20 cellular contexts compared by ENCODE assay signal in genomic region chr2:106165556-106165955, GRCh38. TPM values are rescaled to one million over a fixed set of nuclear protein-coding genes. Genes with fewer than 3 reads are reported as not detected.
A peak's percentile ranks its signal among the peaks of the same experiment; 100 is the strongest.
DNase-seq lines count a peak whose midpoint lies in the region; ATAC-seq and TF ChIP-seq lines count a peak whose summit lies in the region.
"Had no signal": no experiment of that assay in that cellular context is flagged by ENCODE, and none has a peak within 500 bp of the region (broad histone marks: within the 10 kb centered on the region; RNA-seq: fewer than 3 reads in every experiment).

No MANE protein-coding gene starts in this region.

- H3K27ac Mint-ChIP-seq in activated naive CD8-positive, alpha-beta T cell, result peak overlapping the region; percentile 80
- H3K27ac Mint-ChIP-seq in activated naive CD8-positive, alpha-beta T cell treated with anti-CD3 and anti-CD28 coated beads, Interleukin-2, amount 50 U/mL, for 24 hours, result no peak overlapping the region
- H3K27ac Mint-ChIP-seq in T-cell (peak overlapping the region; percentile 99 to 100), glutamatergic neuron (ENCODE audit: unreplicated experiment) (no peak overlapping the region)
- H3K27ac Mint-ChIP-seq: endodermal cell had no signal

- H3K4me3 Mint-ChIP-seq in activated naive CD8-positive, alpha-beta T cell, result no peak overlapping the region
- no peak overlapping the region for H3K4me3 Mint-ChIP-seq in activated naive CD8-positive, alpha-beta T cell treated with anti-CD3 and anti-CD28 coated beads, Interleukin-2, amount 50 U/mL, for 24 hours
- H3K4me3 Mint-ChIP-seq in T-cell (peak overlapping the region in 1 of 3 donors; percentile 90), glutamatergic neuron (ENCODE audit: unreplicated experiment) (no peak overlapping the region)
- H3K4me3 Mint-ChIP-seq: endodermal cell; natural killer cell treated with Interleukin-12 subunit alpha and Interleukin-12 subunit beta and Interleukin-15 and Interleukin-18, amount 100 ng/mL, for 72 hours had no signal

- no peak for ATAC-seq in activated naive CD8-positive, alpha-beta T cell treated with anti-CD3 and anti-CD28 coated beads, Interleukin-2, amount 50 U/mL, for 24 hours
- ATAC-seq in T-cell (replicated peaks in 1 of 4) (no peak), GM18517 (IDR thresholded peaks at IDR 0.05; ENCODE audit: unreplicated experiment) (no peak)
- ATAC-seq: left cardiac atrium; natural killer cell treated with Interleukin-12 subunit alpha and Interleukin-12 subunit beta and Interleukin-15 and Interleukin-18, amount 100 ng/mL, for 72 hours; right lobe of liver; stimulated activated naive CD8-positive, alpha-beta T cell treated with anti-CD3 and anti-CD28 coated beads, Interleukin-15, amount 100 ng/mL, for 72 hours had no signal

- H3K27me3 ChIP-seq in iPS-18a (ENCODE audit: control insufficient read depth, insufficient read depth, low read length), result no peaks in the 10 kb centered on the region
- no peaks in the 10 kb centered on the region for H3K27me3 ChIP-seq in SJCRH30
- H3K27me3 ChIP-seq in tibial artery, result no peaks in the 10 kb centered on the region
- H3K27me3 ChIP-seq: right lobe of liver, transverse colon had no signal

- H3K36me3 ChIP-seq in iPS-18a (ENCODE audit: control insufficient read depth, low read depth, low read length), result peaks cover 5% of the 10 kb centered on the region
- peaks cover 11% of the 10 kb centered on the region for H3K36me3 ChIP-seq in SJCRH30
- H3K36me3 ChIP-seq in tibial artery, result peaks cover 0 to 6% (median 0%) of the 10 kb centered on the region in 3 donors
- H3K36me3 ChIP-seq: right lobe of liver, transverse colon had no signal

- no peak overlapping the region for H3K9ac ChIP-seq in iPS-18a (ENCODE audit: low read length)

- H3K4me3 ChIP-seq in iPS-18a (ENCODE audit: low read length) (peak overlapping the region; percentile 39), SJCRH30 (no peak overlapping the region), tibial artery (no peak overlapping the region)
- H3K4me3 ChIP-seq: right lobe of liver, transverse colon had no signal

- POLR2A ChIA-PET in T-cell (lab: Charles Lee), result interaction anchor here in 1 of 2 donors (0.6 to 1.5 kb wide), 2 partner anchors 10 to 103 kb away, joined by 3 to 6 read pairs; no protein-coding TSS in a partner anchor

- peaks cover 96% of the 10 kb centered on the region for H3K4me1 Mint-ChIP-seq in activated naive CD8-positive, alpha-beta T cell (ENCODE audit: low read depth)
- H3K4me1 Mint-ChIP-seq in activated naive CD8-positive, alpha-beta T cell treated with anti-CD3 and anti-CD28 coated beads, Interleukin-2, amount 50 U/mL, for 24 hours, result peaks cover 91% of the 10 kb centered on the region
- peaks cover 88 to 97% (median 95%) of the 10 kb centered on the region in 3 donors for H3K4me1 Mint-ChIP-seq in T-cell
- H3K4me1 Mint-ChIP-seq in glutamatergic neuron (ENCODE audit: low read depth, unreplicated experiment), result peaks cover 10% of the 10 kb centered on the region

- intact Hi-C loops in tibial artery (cut with DNase I; ENCODE audit: low total_unique reads), result no loop called here

- H3K27ac ChIP-seq in iPS-18a (ENCODE audit: low read length), result no peak overlapping the region
- no peak overlapping the region for H3K27ac ChIP-seq in SJCRH30
- H3K27ac ChIP-seq in tibial artery, result no peak overlapping the region
- H3K27ac ChIP-seq: right lobe of liver, transverse colon had no signal

- H3K27me3 Mint-ChIP-seq in activated naive CD8-positive, alpha-beta T cell, result no peaks in the 10 kb centered on the region
- H3K27me3 Mint-ChIP-seq in activated naive CD8-positive, alpha-beta T cell treated with anti-CD3 and anti-CD28 coated beads, Interleukin-2, amount 50 U/mL, for 24 hours, result no peaks in the 10 kb centered on the region
- H3K27me3 Mint-ChIP-seq in T-cell (no peaks in the 10 kb centered on the region), glutamatergic neuron (ENCODE audit: unreplicated experiment) (no peaks in the 10 kb centered on the region)
- H3K27me3 Mint-ChIP-seq: natural killer cell treated with Interleukin-12 subunit alpha and Interleukin-12 subunit beta and Interleukin-15 and Interleukin-18, amount 100 ng/mL, for 72 hours; stimulated activated naive CD8-positive, alpha-beta T cell treated with anti-CD3 and anti-CD28 coated beads, Interleukin-15, amount 100 ng/mL, for 72 hours had no signal

- peaks cover 10% of the 10 kb centered on the region for H3K36me3 Mint-ChIP-seq in activated naive CD8-positive, alpha-beta T cell
- peaks cover 29% of the 10 kb centered on the region for H3K36me3 Mint-ChIP-seq in activated naive CD8-positive, alpha-beta T cell treated with anti-CD3 and anti-CD28 coated beads, Interleukin-2, amount 50 U/mL, for 24 hours (ENCODE audit: low read depth)
- H3K36me3 Mint-ChIP-seq in T-cell (peaks cover 18% of the 10 kb centered on the region), glutamatergic neuron (ENCODE audit: unreplicated experiment) (no peaks in the 10 kb centered on the region)

- no peak for DNase-seq in activated naive CD8-positive, alpha-beta T cell treated with anti-CD3 and anti-CD28 coated beads, Interleukin-2, amount 50 U/mL, for 24 hours
- DNase-seq in T-cell, result no peak
- no peak for DNase-seq in SJCRH30
- no peak for DNase-seq in tibial artery
- no peak for DNase-seq in glutamatergic neuron
- DNase-seq: activated CD4-positive, CD25-positive, alpha-beta regulatory T cell treated with anti-CD3 and anti-CD28 coated beads, Interleukin-2, amount 50 U/mL, for 72 hours; C1 segment of cervical spinal cord; cortex of kidney; left cardiac atrium; mesenchymal stem cell; NCI-H146; NCI-H748 treated with DMSO at 0.1 percent for 48 hours; right lobe of liver; stimulated activated naive CD8-positive, alpha-beta T cell treated with anti-CD3 and anti-CD28 coated beads, Interleukin-15, amount 100 ng/mL, for 72 hours; transverse colon had no signal

- CTCF ChIA-PET in T-cell (lab: Charles Lee), result no interaction called here

- H3K9me3 ChIP-seq in iPS-18a (ENCODE audit: control insufficient read depth, low read depth, low read length), result no peaks in the 10 kb centered on the region
- no peaks in the 10 kb centered on the region for H3K9me3 ChIP-seq in SJCRH30 (replicated peaks)
- no peaks in the 10 kb centered on the region for H3K9me3 ChIP-seq in tibial artery
- H3K9me3 ChIP-seq: right lobe of liver, transverse colon had no signal

- H3K9me3 Mint-ChIP-seq in activated naive CD8-positive, alpha-beta T cell (ENCODE audit: low read depth), result no peaks in the 10 kb centered on the region
- no peaks in the 10 kb centered on the region for H3K9me3 Mint-ChIP-seq in activated naive CD8-positive, alpha-beta T cell treated with anti-CD3 and anti-CD28 coated beads, Interleukin-2, amount 50 U/mL, for 24 hours
- H3K9me3 Mint-ChIP-seq in T-cell, result no peaks in the 10 kb centered on the region
- peaks cover 2% of the 10 kb centered on the region for H3K9me3 Mint-ChIP-seq in glutamatergic neuron (ENCODE audit: unreplicated experiment)
- H3K9me3 Mint-ChIP-seq: endodermal cell; natural killer cell treated with Interleukin-12 subunit alpha and Interleukin-12 subunit beta and Interleukin-15 and Interleukin-18, amount 100 ng/mL, for 72 hours; stimulated activated naive CD8-positive, alpha-beta T cell treated with anti-CD3 and anti-CD28 coated beads, Interleukin-15, amount 100 ng/mL, for 72 hours had no signal

- no peak for TF ChIP-seq CTCF in tibial artery (IDR thresholded peaks at IDR 0.05)
- TF ChIP-seq CTCF in glutamatergic neuron (IDR thresholded peaks at IDR 0.05; ENCODE audit: partially characterized antibody, unreplicated experiment), result no peak

- H3K4me1 ChIP-seq in iPS-18a (ENCODE audit: control insufficient read depth, low read depth, low read length), result peaks cover 41% of the 10 kb centered on the region
- H3K4me1 ChIP-seq in SJCRH30, result peaks cover 4% of the 10 kb centered on the region; the same call in 1 of the 2 replicates
- H3K4me1 ChIP-seq in tibial artery, result no peaks in the 10 kb centered on the region
- H3K4me1 ChIP-seq: right lobe of liver, transverse colon had no signal

RNA-seq across cellular contexts. Expression of gene UXS1, which starts 28.5 kb away (rescaled TPM):
- total RNA-seq in T-cell (100 to 1,000 TPM in 4 of 5 donors, 10 to 100 TPM in 1; 90.8 to 167 (median 145) TPM), glutamatergic neuron (ENCODE audit: unreplicated experiment) (68.3 TPM)
- total RNA-seq in SJCRH30 (2014; rRNA removed; shearing (Covaris generic)), result 47.3 and 48.8 TPM in 2 replicates

Comparison
In these comparisons a context has a peak if more than half of its experiments do, and no peak if none do; other contexts are left out.
1. H3K27ac Mint-ChIP-seq: peak in activated naive CD8-positive, alpha-beta T cell (single experiment) and T-cell (2 of 2); none in activated naive CD8-positive, alpha-beta T cell treated with anti-CD3 and anti-CD28 coated beads, Interleukin-2, amount 50 U/mL, for 24 hours (single experiment) and glutamatergic neuron (single experiment).